ENCODE assay signal across 18 cellular contexts in the genomic region with DNA sequence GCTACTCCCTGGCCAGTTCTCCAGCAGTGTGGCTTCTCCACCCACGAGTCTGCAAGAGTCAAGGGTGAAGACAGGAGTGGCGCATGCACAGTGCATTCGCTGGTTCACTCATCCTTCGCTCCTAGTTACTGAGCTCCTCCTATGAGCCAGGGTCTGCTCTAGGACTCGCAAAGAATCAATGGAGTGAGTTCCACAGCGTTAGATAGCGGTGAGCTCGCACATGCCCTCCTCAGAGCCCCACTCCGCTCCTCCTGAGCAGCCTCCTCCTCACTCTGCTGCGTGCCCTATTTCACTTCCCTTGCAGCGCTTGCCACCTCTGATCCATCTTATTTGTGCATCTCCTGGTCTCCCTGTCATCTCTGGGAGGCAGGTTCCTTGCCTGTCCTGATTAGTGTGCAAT.
"Had no signal": no experiment of that assay in that cellular context is flagged by ENCODE, and none has a peak within 500 bp of the region (broad histone marks: within the 10 kb centered on the region; RNA-seq: fewer than 3 reads in every experiment).

No MANE protein-coding gene starts in this region.

- H3K27ac ChIP-seq: epithelial cell of prostate, esophagus muscularis mucosa, gastrocnemius medialis, psoas muscle, right lobe of liver, stomach had no signal

- H3K27me3 ChIP-seq: esophagus muscularis mucosa, gastrocnemius medialis, right lobe of liver, stomach had no signal

- H3K4me1 ChIP-seq: esophagus muscularis mucosa, gastrocnemius medialis, psoas muscle, right lobe of liver, stomach had no signal

- DNase-seq: effector memory CD4-positive, alpha-beta T cell; gastrocnemius medialis; islet precursor cell; mammary epithelial cell; mucosa of descending colon; natural killer cell; psoas muscle; retina; right lobe of liver; stimulated activated CD4-positive, alpha-beta T cell treated with anti-CD3 and anti-CD28 coated beads, Interleukin-4, amount 100 ng/mL, for 24 hours; stimulated activated naive CD4-positive, alpha-beta T cell; stomach; substantia nigra; trophoblast cell had no signal

- H3K4me3 Mint-ChIP-seq: natural killer cell had no signal

- ATAC-seq: gastrocnemius medialis, left lobe of liver, mucosa of descending colon, natural killer cell, psoas muscle, right lobe of liver had no signal

- H3K4me3 ChIP-seq: esophagus muscularis mucosa, gastrocnemius medialis, mucosa of descending colon, psoas muscle, right lobe of liver, stomach had no signal

- H3K9me3 Mint-ChIP-seq: natural killer cell had no signal

- FAIRE-seq: endometrium had no signal

- H3K9me3 ChIP-seq: esophagus muscularis mucosa, gastrocnemius medialis, mucosa of descending colon, psoas muscle, right lobe of liver, stomach had no signal
